1 cellular context compared by ENCODE assay signal in genomic region chr10:21746118-21746517, GRCh38.
TF ChIP-seq lines count a peak whose summit lies in the region.

No MANE protein-coding gene starts in this region.

TF ChIP-seq in GM23338, 12 proteins besides CTCF, POLR2A, EP300 and RAD21:
- TF ChIP-seq, protein P1, sequence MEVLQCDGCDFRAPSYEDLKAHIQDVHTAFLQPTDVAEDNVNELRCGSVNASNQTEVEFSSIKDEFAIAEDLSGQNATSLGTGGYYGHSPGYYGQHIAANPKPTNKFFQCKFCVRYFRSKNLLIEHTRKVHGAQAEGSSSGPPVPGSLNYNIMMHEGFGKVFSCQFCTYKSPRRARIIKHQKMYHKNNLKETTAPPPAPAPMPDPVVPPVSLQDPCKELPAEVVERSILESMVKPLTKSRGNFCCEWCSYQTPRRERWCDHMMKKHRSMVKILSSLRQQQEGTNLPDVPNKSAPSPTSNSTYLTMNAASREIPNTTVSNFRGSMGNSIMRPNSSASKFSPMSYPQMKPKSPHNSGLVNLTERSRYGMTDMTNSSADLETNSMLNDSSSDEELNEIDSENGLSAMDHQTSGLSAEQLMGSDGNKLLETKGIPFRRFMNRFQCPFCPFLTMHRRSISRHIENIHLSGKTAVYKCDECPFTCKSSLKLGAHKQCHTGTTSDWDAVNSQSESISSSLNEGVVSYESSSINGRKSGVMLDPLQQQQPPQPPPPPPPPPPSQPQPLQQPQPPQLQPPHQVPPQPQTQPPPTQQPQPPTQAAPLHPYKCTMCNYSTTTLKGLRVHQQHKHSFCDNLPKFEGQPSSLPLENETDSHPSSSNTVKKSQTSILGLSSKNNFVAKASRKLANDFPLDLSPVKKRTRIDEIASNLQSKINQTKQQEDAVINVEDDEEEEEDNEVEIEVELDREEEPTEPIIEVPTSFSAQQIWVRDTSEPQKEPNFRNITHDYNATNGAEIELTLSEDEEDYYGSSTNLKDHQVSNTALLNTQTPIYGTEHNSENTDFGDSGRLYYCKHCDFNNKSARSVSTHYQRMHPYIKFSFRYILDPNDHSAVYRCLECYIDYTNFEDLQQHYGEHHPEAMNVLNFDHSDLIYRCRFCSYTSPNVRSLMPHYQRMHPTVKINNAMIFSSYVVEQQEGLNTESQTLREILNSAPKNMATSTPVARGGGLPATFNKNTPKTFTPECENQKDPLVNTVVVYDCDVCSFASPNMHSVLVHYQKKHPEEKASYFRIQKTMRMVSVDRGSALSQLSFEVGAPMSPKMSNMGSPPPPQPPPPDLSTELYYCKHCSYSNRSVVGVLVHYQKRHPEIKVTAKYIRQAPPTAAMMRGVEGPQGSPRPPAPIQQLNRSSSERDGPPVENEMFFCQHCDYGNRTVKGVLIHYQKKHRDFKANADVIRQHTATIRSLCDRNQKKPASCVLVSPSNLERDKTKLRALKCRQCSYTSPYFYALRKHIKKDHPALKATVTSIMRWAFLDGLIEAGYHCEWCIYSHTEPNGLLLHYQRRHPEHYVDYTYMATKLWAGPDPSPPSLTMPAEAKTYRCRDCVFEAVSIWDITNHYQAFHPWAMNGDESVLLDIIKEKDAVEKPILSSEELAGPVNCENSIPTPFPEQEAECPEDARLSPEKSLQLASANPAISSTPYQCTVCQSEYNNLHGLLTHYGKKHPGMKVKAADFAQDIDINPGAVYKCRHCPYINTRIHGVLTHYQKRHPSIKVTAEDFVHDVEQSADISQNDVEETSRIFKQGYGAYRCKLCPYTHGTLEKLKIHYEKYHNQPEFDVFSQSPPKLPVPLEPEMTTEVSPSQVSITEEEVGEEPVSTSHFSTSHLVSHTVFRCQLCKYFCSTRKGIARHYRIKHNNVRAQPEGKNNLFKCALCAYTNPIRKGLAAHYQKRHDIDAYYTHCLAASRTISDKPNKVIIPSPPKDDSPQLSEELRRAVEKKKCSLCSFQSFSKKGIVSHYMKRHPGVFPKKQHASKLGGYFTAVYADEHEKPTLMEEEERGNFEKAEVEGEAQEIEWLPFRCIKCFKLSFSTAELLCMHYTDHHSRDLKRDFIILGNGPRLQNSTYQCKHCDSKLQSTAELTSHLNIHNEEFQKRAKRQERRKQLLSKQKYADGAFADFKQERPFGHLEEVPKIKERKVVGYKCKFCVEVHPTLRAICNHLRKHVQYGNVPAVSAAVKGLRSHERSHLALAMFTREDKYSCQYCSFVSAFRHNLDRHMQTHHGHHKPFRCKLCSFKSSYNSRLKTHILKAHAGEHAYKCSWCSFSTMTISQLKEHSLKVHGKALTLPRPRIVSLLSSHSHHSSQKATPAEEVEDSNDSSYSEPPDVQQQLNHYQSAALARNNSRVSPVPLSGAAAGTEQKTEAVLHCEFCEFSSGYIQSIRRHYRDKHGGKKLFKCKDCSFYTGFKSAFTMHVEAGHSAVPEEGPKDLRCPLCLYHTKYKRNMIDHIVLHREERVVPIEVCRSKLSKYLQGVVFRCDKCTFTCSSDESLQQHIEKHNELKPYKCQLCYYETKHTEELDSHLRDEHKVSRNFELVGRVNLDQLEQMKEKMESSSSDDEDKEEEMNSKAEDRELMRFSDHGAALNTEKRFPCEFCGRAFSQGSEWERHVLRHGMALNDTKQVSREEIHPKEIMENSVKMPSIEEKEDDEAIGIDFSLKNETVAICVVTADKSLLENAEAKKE (CRISPR knock-in tag; IDR thresholded peaks at IDR 0.05): no peak
- peak; percentile 33; the same call in 1 of the 2 replicates for TF ChIP-seq POLR2AphosphoS5 (IDR thresholded peaks at IDR 0.05; ENCODE audit: low read depth)
- no peak for TF ChIP-seq EZH2 (IDR thresholded peaks at IDR 0.05; ENCODE audit: low read depth, unreplicated experiment)
- TF ChIP-seq ZNF114 (CRISPR knock-in tag; IDR thresholded peaks at IDR 0.05): no peak
- TF ChIP-seq STAT1 (IDR thresholded peaks at IDR 0.05; ENCODE audit: unreplicated experiment): no peak
- no peak for TF ChIP-seq ETS1 (IDR thresholded peaks at IDR 0.05)
